ENCODE assay signal across 8 cellular contexts in genomic region chr2:20224191-20224715, GRCh38. TPM values are rescaled to one million over a fixed set of nuclear protein-coding genes. Genes with fewer than 3 reads are reported as not detected.
DNase-seq lines count a peak whose midpoint lies in the region; ATAC-seq and TF ChIP-seq lines count a peak whose summit lies in the region.

No MANE protein-coding gene starts in this region.

- peak; percentile 8 to 24 for ATAC-seq in natural killer cell treated with Interleukin-12 subunit alpha and Interleukin-12 subunit beta and Interleukin-15 and Interleukin-18, amount 100 ng/mL, for 72 hours
- ATAC-seq in natural killer cell = no peak

- H3K27me3 Mint-ChIP-seq in natural killer cell treated with Interleukin-12 subunit alpha and Interleukin-12 subunit beta and Interleukin-15 and Interleukin-18, amount 100 ng/mL, for 72 hours = peaks cover 33 to 48% of the 10 kb centered on the region in 2 donors
- peaks cover 39 to 59% of the 10 kb centered on the region in 2 donors for H3K27me3 Mint-ChIP-seq in natural killer cell (ENCODE audit: low read depth in 2 of 2)

- no peak overlapping the region for H3K27ac Mint-ChIP-seq in natural killer cell treated with Interleukin-12 subunit alpha and Interleukin-12 subunit beta and Interleukin-15 and Interleukin-18, amount 100 ng/mL, for 72 hours
- H3K27ac Mint-ChIP-seq in natural killer cell = no peak overlapping the region

- no peaks in the 10 kb centered on the region for H3K4me1 Mint-ChIP-seq in natural killer cell treated with Interleukin-12 subunit alpha and Interleukin-12 subunit beta and Interleukin-15 and Interleukin-18, amount 100 ng/mL, for 72 hours (ENCODE audit: low read depth in 2 of 2)
- no peaks in the 10 kb centered on the region for H3K4me1 Mint-ChIP-seq in natural killer cell

- H3K4me3 Mint-ChIP-seq in natural killer cell treated with Interleukin-12 subunit alpha and Interleukin-12 subunit beta and Interleukin-15 and Interleukin-18, amount 100 ng/mL, for 72 hours = no peak overlapping the region
- no peak overlapping the region for H3K4me3 Mint-ChIP-seq in natural killer cell

- intact Hi-C loops in natural killer cell (cut with micrococcal nuclease) = no loop called here

- H3K4me3 ChIP-seq in fibroblast of mammary gland (ENCODE audit: control insufficient read depth, low read depth, low read length) (peak overlapping the region; percentile 50), retinal pigment epithelial cell (ENCODE audit: low read length) (peak overlapping the region; percentile 58)

- DNase-seq in natural killer cell treated with Interleukin-12 subunit alpha and Interleukin-12 subunit beta and Interleukin-15 and Interleukin-18, amount 100 ng/mL, for 72 hours (ENCODE audit: low spot score) = no peak
- DNase-seq in natural killer cell (no peak), NCI-H460 (ENCODE audit: extremely low read depth, low read depth) (peak; percentile 19), fibroblast of mammary gland (ENCODE audit: low read depth) (no peak), retinal pigment epithelial cell (ENCODE audit: low read depth) (no peak), amniotic stem cell (lab: John Stamatoyannopoulos, UW) (no peak), NCI-H226 (no peak), DMS79 (lab: John Stamatoyannopoulos, UW) (no peak)

- no peaks in the 10 kb centered on the region for H3K9me3 Mint-ChIP-seq in natural killer cell treated with Interleukin-12 subunit alpha and Interleukin-12 subunit beta and Interleukin-15 and Interleukin-18, amount 100 ng/mL, for 72 hours
- H3K9me3 Mint-ChIP-seq in natural killer cell = no peaks in the 10 kb centered on the region

- no peak for TF ChIP-seq CTCF in natural killer cell (IDR thresholded peaks at IDR 0.05)
- TF ChIP-seq CTCF in fibroblast of mammary gland (conservative IDR thresholded peaks at IDR 0.05; ENCODE audit: control insufficient read depth, insufficient read depth, low read depth, low read length) = no peak
- TF ChIP-seq CTCF in retinal pigment epithelial cell (conservative IDR thresholded peaks at IDR 0.05; ENCODE audit: low read depth, low read length) = no peak

- H3K36me3 Mint-ChIP-seq in natural killer cell treated with Interleukin-12 subunit alpha and Interleukin-12 subunit beta and Interleukin-15 and Interleukin-18, amount 100 ng/mL, for 72 hours = no peaks in the 10 kb centered on the region
- H3K36me3 Mint-ChIP-seq in natural killer cell = no peaks in the 10 kb centered on the region

RNA-seq across cellular contexts. Expression of gene SDC1, which starts 0.7 kb away (rescaled TPM):
- total RNA-seq in natural killer cell treated with Interleukin-12 subunit alpha and Interleukin-12 subunit beta and Interleukin-15 and Interleukin-18, amount 100 ng/mL, for 72 hours = not detected
- total RNA-seq in natural killer cell = under 1 TPM in 1 of 3 donors, not detected in 2; 0.63 TPM
- total RNA-seq in NCI-H460 (2014; rRNA removed; shearing (Covaris generic)) = 27.3 and 31.7 TPM in 2 replicates
- polyA plus RNA-seq in NCI-H460 (2014; cell fraction: nucleus; rRNA removed) = 80.3 and 84.5 TPM in 2 replicates

Comparison
In these comparisons a context has a peak if more than half of its experiments do, and no peak if none do; other contexts are left out.
1. ATAC-seq: peak in natural killer cell treated with Interleukin-12 subunit alpha and Interleukin-12 subunit beta and Interleukin-15 and Interleukin-18, amount 100 ng/mL, for 72 hours (2 of 2); none in natural killer cell (0 of 3).
2. RNA of gene SDC1, which starts 0.7 kb away (total RNA-seq): 27.3 to 31.7 TPM in NCI-H460; not detected in natural killer cell treated with Interleukin-12 subunit alpha and Interleukin-12 subunit beta and Interleukin-15 and Interleukin-18, amount 100 ng/mL, for 72 hours and 0.63 TPM in natural killer cell; every median in the first group is over 10 times any median in the second.